26 cellular contexts compared by ENCODE assay signal in the genomic region with DNA sequence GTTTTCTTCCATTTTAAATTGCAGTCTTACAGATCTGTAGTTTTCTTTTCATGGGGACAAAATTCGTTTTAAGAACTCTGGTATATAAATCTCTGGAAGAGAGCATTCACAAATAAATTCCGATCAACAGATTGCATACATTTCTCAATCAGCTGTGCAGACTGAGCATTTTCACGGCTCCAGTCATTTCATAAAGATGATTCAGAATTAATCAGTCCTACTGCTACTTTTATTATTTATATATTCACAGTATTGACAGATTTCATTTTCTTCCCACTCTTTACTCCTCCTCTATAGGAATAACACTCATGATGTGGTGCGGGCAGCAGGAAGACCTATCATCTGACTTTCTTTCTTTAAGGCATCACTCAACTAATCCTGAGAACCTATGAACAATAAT.
"Had no signal": no experiment of that assay in that cellular context is flagged by ENCODE, and none has a peak within 500 bp of the region (broad histone marks: within the 10 kb centered on the region; RNA-seq: fewer than 3 reads in every experiment).

No MANE protein-coding gene starts in this region.

- H3K4me1 Mint-ChIP-seq: activated CD4-positive, alpha-beta T cell treated with anti-CD3 and anti-CD28 coated beads, Interleukin-2, amount 10 ng/mL, durations not matched to agents 24 days and 14 days; activated naive CD8-positive, alpha-beta T cell treated with anti-CD3 and anti-CD28 coated beads for 36 hours; activated T-helper 17 cell treated with anti-CD3 and anti-CD28 coated beads, Interleukin-2, amount 50 U/mL, for 72 hours had no signal

- H3K9me3 Mint-ChIP-seq: activated CD4-positive, alpha-beta T cell treated with anti-CD3 and anti-CD28 coated beads, Interleukin-2, amount 10 ng/mL, durations not matched to agents 24 days and 14 days; activated CD8-positive, alpha-beta T cell treated with anti-CD3 and anti-CD28 coated beads for 36 hours; activated naive CD8-positive, alpha-beta T cell treated with anti-CD3 and anti-CD28 coated beads for 36 hours; activated T-cell treated with anti-CD3 and anti-CD28 coated beads, Interleukin-2, amount 50 U/mL, for 72 hours; activated T-helper 17 cell treated with anti-CD3 and anti-CD28 coated beads, Interleukin-2, amount 50 U/mL, for 72 hours; T-helper 1 cell treated with Interleukin-12 subunit alpha and Interleukin-12 subunit beta and Interleukin-4 antibody, amounts not matched to agents 30 μg/mL and 1 μg/mL, for 36 hours; T-helper 2 cell treated with Interferon-gamma antibody and Interleukin-4, amounts not matched to agents 5 μg/mL and 100 μg/mL, for 36 hours had no signal

- H3K4me3 Mint-ChIP-seq: activated CD4-positive, alpha-beta T cell treated with anti-CD3 and anti-CD28 coated beads, Interleukin-2, amount 10 ng/mL, durations not matched to agents 24 days and 14 days; activated CD8-positive, alpha-beta T cell treated with anti-CD3 and anti-CD28 coated beads for 36 hours; activated naive CD8-positive, alpha-beta T cell treated with anti-CD3 and anti-CD28 coated beads for 36 hours; activated T-cell treated with anti-CD3 and anti-CD28 coated beads, Interleukin-2, amount 50 U/mL, for 72 hours; activated T-helper 17 cell treated with anti-CD3 and anti-CD28 coated beads, Interleukin-2, amount 50 U/mL, for 72 hours; T-helper 1 cell treated with Interleukin-12 subunit alpha and Interleukin-12 subunit beta and Interleukin-4 antibody, amounts not matched to agents 30 μg/mL and 1 μg/mL, for 36 hours; T-helper 2 cell treated with Interferon-gamma antibody and Interleukin-4, amounts not matched to agents 5 μg/mL and 100 μg/mL, for 36 hours had no signal

- H3K27ac Mint-ChIP-seq: activated CD4-positive, alpha-beta T cell treated with anti-CD3 and anti-CD28 coated beads, Interleukin-2, amount 10 ng/mL, durations not matched to agents 24 days and 14 days; activated CD8-positive, alpha-beta T cell treated with anti-CD3 and anti-CD28 coated beads for 36 hours; activated naive CD8-positive, alpha-beta T cell treated with anti-CD3 and anti-CD28 coated beads for 36 hours; activated T-cell treated with anti-CD3 and anti-CD28 coated beads, Interleukin-2, amount 50 U/mL, for 72 hours; activated T-helper 17 cell treated with anti-CD3 and anti-CD28 coated beads, Interleukin-2, amount 50 U/mL, for 72 hours; T-helper 1 cell treated with Interleukin-12 subunit alpha and Interleukin-12 subunit beta and Interleukin-4 antibody, amounts not matched to agents 30 μg/mL and 1 μg/mL, for 36 hours; T-helper 2 cell treated with Interferon-gamma antibody and Interleukin-4, amounts not matched to agents 5 μg/mL and 100 μg/mL, for 36 hours had no signal

- H3K36me3 Mint-ChIP-seq: activated naive CD8-positive, alpha-beta T cell treated with anti-CD3 and anti-CD28 coated beads for 36 hours had no signal

- H3K27me3 Mint-ChIP-seq: activated CD4-positive, alpha-beta T cell treated with anti-CD3 and anti-CD28 coated beads, Interleukin-2, amount 10 ng/mL, durations not matched to agents 24 days and 14 days; activated CD8-positive, alpha-beta T cell treated with anti-CD3 and anti-CD28 coated beads for 36 hours; activated naive CD8-positive, alpha-beta T cell treated with anti-CD3 and anti-CD28 coated beads for 36 hours; activated T-helper 17 cell treated with anti-CD3 and anti-CD28 coated beads, Interleukin-2, amount 50 U/mL, for 72 hours had no signal

- DNase-seq: activated CD4-positive, alpha-beta T cell treated with anti-CD3 and anti-CD28 coated beads, Interleukin-2, amount 10 ng/mL, durations not matched to agents 24 days and 14 days; activated CD4-positive, alpha-beta T cell treated with anti-CD3 and anti-CD28 coated beads, Interleukin-2, amount 50 U/mL, for 4 hours; activated CD8-positive, alpha-beta T cell treated with anti-CD3 and anti-CD28 coated beads for 36 hours; activated effector memory CD4-positive, alpha-beta T cell treated with anti-CD3 and anti-CD28 coated beads, Interleukin-2, amount 50 U/mL, for 16 hours; activated naive CD4-positive, alpha-beta T cell; activated naive CD4-positive, alpha-beta T cell treated with anti-CD3 and anti-CD28 coated beads, Interleukin-2, amount 50 U/mL, for 16 hours; activated naive CD8-positive, alpha-beta T cell treated with anti-CD3 and anti-CD28 coated beads for 36 hours; activated T-cell treated with anti-CD3 and anti-CD28 coated beads, Interleukin-2, amount 50 U/mL, for 1 hour; activated T-cell treated with anti-CD3 and anti-CD28 coated beads, Interleukin-2, amount 50 U/mL, for 72 hours; amniotic stem cell; aorta; caudate nucleus; cerebellar nuclear complex; NCI-H1105; NCI-H1417 treated with DMSO at 0.1 percent for 48 hours; NCI-H1694; NCI-H1930; NCI-H2081 treated with DMSO at 0.1 percent for 48 hours; NCI-H345; NCI-H524 treated with DMSO at 0.1 percent for 48 hours; Right ventricle myocardium superior; RPMI8226 had no signal

- FAIRE-seq: TTC549 had no signal
